1 cellular context compared by ENCODE assay signal in genomic region chr9:116417464-116417863, GRCh38.
TF ChIP-seq lines count a peak whose summit lies in the region.

No MANE protein-coding gene starts in this region.

TF ChIP-seq in K562, 482 proteins besides CTCF, POLR2A, EP300 and RAD21 (continued from another document):
- TF ChIP-seq, protein P1, sequence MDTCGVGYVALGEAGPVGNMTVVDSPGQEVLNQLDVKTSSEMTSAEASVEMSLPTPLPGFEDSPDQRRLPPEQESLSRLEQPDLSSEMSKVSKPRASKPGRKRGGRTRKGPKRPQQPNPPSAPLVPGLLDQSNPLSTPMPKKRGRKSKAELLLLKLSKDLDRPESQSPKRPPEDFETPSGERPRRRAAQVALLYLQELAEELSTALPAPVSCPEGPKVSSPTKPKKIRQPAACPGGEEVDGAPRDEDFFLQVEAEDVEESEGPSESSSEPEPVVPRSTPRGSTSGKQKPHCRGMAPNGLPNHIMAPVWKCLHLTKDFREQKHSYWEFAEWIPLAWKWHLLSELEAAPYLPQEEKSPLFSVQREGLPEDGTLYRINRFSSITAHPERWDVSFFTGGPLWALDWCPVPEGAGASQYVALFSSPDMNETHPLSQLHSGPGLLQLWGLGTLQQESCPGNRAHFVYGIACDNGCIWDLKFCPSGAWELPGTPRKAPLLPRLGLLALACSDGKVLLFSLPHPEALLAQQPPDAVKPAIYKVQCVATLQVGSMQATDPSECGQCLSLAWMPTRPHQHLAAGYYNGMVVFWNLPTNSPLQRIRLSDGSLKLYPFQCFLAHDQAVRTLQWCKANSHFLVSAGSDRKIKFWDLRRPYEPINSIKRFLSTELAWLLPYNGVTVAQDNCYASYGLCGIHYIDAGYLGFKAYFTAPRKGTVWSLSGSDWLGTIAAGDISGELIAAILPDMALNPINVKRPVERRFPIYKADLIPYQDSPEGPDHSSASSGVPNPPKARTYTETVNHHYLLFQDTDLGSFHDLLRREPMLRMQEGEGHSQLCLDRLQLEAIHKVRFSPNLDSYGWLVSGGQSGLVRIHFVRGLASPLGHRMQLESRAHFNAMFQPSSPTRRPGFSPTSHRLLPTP (IDR thresholded peaks at IDR 0.05; ENCODE audit: borderline replicate concordance, extremely low read depth, insufficient read length) = no peak
- TF ChIP-seq, protein P2, sequence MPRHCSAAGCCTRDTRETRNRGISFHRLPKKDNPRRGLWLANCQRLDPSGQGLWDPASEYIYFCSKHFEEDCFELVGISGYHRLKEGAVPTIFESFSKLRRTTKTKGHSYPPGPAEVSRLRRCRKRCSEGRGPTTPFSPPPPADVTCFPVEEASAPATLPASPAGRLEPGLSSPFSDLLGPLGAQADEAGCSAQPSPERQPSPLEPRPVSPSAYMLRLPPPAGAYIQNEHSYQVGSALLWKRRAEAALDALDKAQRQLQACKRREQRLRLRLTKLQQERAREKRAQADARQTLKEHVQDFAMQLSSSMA (CRISPR knock-in tag; IDR thresholded peaks at IDR 0.05) = no peak
- no peak for TF ChIP-seq HNRNPL (IDR thresholded peaks at IDR 0.05; ENCODE audit: low read depth, low read length)
- no peak for TF ChIP-seq PHF8 (IDR thresholded peaks at IDR 0.05; ENCODE audit: borderline replicate concordance, low read length)
- peak; percentile 71; the same call in 1 of the 2 replicates for TF ChIP-seq ATF7 (IDR thresholded peaks at IDR 0.05)
- TF ChIP-seq, protein P3, sequence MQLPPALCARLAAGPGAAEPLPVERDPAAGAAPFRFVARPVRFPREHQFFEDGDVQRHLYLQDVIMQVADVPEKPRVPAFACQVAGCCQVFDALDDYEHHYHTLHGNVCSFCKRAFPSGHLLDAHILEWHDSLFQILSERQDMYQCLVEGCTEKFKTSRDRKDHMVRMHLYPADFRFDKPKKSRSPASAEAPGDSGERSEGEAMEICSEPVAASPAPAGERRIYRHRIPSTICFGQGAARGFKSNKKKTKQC (CRISPR knock-in tag; IDR thresholded peaks at IDR 0.05) = no peak
- no peak for TF ChIP-seq LCOR (CRISPR knock-in tag; IDR thresholded peaks at IDR 0.05)
